In genomic region chr6:10486215-10486614, GRCh38 we compare ENCODE assay signal across 23 cellular contexts.
"Had no signal": no experiment of that assay in that cellular context is flagged by ENCODE, and none has a peak within 500 bp of the region (broad histone marks: within the 10 kb centered on the region; RNA-seq: fewer than 3 reads in every experiment).

No MANE protein-coding gene starts in this region.

- H3K9me3 ChIP-seq: SJSA1 had no signal

- H3K27ac Mint-ChIP-seq: IgD-negative memory B cell had no signal

- ATAC-seq: K562 had no signal

- H3K4me3 Mint-ChIP-seq: IgD-negative memory B cell had no signal

- H3K9ac ChIP-seq: KMS-11 had no signal

- H3K4me2 ChIP-seq: KMS-11 had no signal

- H3K27me3 ChIP-seq: SJSA1 had no signal

- DNase-seq: Kasumi-1, MM.1S, NCI-H1092 treated with DMSO at 0.1 percent for 48 hours, NCI-H1436, NCI-H187, NCI-H2029, NCI-H2081 treated with DMSO at 0.1 percent for 48 hours, NCI-H2171, NCI-H226, NCI-H446, NCI-H510A, NCI-H524 treated with DMSO at 0.1 percent for 48 hours, NCI-H69, NCI-H774, Right ventricle myocardium superior, RPMI8226, SIG-M5 had no signal

- H3K36me3 ChIP-seq: SJSA1 had no signal

- H3K27ac ChIP-seq: HL-60, KMS-11, SJSA1, SK-N-MC had no signal

- H3K36me3 Mint-ChIP-seq: IgD-negative memory B cell had no signal

- H3K4me3 ChIP-seq: K562, SJSA1, SK-N-MC had no signal
